32 cellular contexts compared by ENCODE assay signal in the genomic region with DNA sequence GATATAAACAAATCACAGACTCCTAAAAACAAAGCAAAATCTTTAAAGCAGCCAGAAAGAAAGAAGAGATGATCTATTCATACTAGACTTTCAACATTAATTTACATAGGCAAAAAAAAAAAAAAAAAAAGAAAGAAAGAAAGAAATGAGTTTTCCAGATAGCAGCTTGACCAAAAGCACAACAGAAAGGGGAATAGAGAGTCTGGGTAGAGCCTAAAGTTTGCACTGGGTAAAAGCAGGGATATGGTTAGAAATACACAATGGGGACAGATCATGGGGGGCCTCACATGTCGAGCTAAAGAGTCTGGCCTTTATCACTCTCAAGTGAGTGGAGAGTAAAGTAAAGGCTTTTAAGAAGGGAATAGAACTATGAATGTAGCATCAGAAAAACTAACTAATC.
A peak's percentile ranks its signal among the peaks of the same experiment; 100 is the strongest.
DNase-seq lines count a peak whose midpoint lies in the region; ATAC-seq, FAIRE-seq and TF ChIP-seq lines count a peak whose summit lies in the region.
"Had no signal": no experiment of that assay in that cellular context is flagged by ENCODE, and none has a peak within 500 bp of the region (broad histone marks: within the 10 kb centered on the region; RNA-seq: fewer than 3 reads in every experiment).

No MANE protein-coding gene starts in this region.

- no peaks in the 10 kb centered on the region for H3K27me3 Mint-ChIP-seq in stimulated activated naive CD8-positive, alpha-beta T cell treated with anti-CD3 and anti-CD28 coated beads, Interleukin-15, Interleukin-2, amounts not matched to agents 100 ng/mL and 50 ng/mL, for 24 hours
- H3K27me3 Mint-ChIP-seq in stimulated activated naive CD8-positive, alpha-beta T cell treated with anti-CD3 and anti-CD28 coated beads, Interleukin-15, amount 100 ng/mL, for 72 hours, result no peaks in the 10 kb centered on the region
- H3K27me3 Mint-ChIP-seq in activated T-helper 17 cell treated with anti-CD3 and anti-CD28 coated beads, Interleukin-2, amount 50 U/mL, for 72 hours, result no peaks in the 10 kb centered on the region
- H3K27me3 Mint-ChIP-seq: activated CD4-positive, alpha-beta T cell treated with anti-CD3 and anti-CD28 coated beads for 36 hours; CD8-positive, alpha-beta memory T cell had no signal

- H3K27ac Mint-ChIP-seq in stimulated activated naive CD8-positive, alpha-beta T cell treated with anti-CD3 and anti-CD28 coated beads, Interleukin-15, Interleukin-2, amounts not matched to agents 100 ng/mL and 50 ng/mL, for 24 hours, result peak overlapping the region; percentile 43
- H3K27ac Mint-ChIP-seq in stimulated activated naive CD8-positive, alpha-beta T cell treated with anti-CD3 and anti-CD28 coated beads, Interleukin-15, amount 100 ng/mL, for 72 hours, result no peak overlapping the region
- peak overlapping the region; percentile 15 for H3K27ac Mint-ChIP-seq in activated T-helper 17 cell treated with anti-CD3 and anti-CD28 coated beads, Interleukin-2, amount 50 U/mL, for 72 hours
- H3K27ac Mint-ChIP-seq: activated CD4-positive, alpha-beta T cell treated with anti-CD3 and anti-CD28 coated beads for 36 hours had no signal

- no peak overlapping the region for H3K4me3 Mint-ChIP-seq in stimulated activated naive CD8-positive, alpha-beta T cell treated with anti-CD3 and anti-CD28 coated beads, Interleukin-15, Interleukin-2, amounts not matched to agents 100 ng/mL and 50 ng/mL, for 24 hours
- no peak overlapping the region for H3K4me3 Mint-ChIP-seq in stimulated activated naive CD8-positive, alpha-beta T cell treated with anti-CD3 and anti-CD28 coated beads, Interleukin-15, amount 100 ng/mL, for 72 hours
- H3K4me3 Mint-ChIP-seq in activated T-helper 17 cell treated with anti-CD3 and anti-CD28 coated beads, Interleukin-2, amount 50 U/mL, for 72 hours, result no peak overlapping the region
- H3K4me3 Mint-ChIP-seq: activated CD4-positive, alpha-beta T cell treated with anti-CD3 and anti-CD28 coated beads for 36 hours; CD8-positive, alpha-beta memory T cell had no signal

- no peak for FAIRE-seq in pancreas (lab: Jason Lieb, UNC)
- FAIRE-seq: A204.1, H54, islet of Langerhans had no signal

- no peak for ATAC-seq in stimulated activated naive CD8-positive, alpha-beta T cell treated with anti-CD3 and anti-CD28 coated beads, Interleukin-15, amount 100 ng/mL, for 72 hours
- ATAC-seq in HG02852 (IDR thresholded peaks at IDR 0.05; ENCODE audit: unreplicated experiment), result peak; percentile 25
- peak; percentile 18 for ATAC-seq in activated T-helper 17 cell treated with anti-CD3 and anti-CD28 coated beads, Interleukin-2, amount 50 U/mL, for 72 hours (replicated peaks)
- ATAC-seq in GM21423 (IDR thresholded peaks at IDR 0.05; ENCODE audit: unreplicated experiment), result no peak
- ATAC-seq in pancreas, result no peak
- ATAC-seq: activated CD4-positive, alpha-beta T cell treated with anti-CD3 and anti-CD28 coated beads for 36 hours; left lung; psoas muscle; SK-N-SH treated with all-trans-retinoic acid at 6 μM for 48 hours; stimulated activated naive CD8-positive, alpha-beta T cell treated with anti-CD3 and anti-CD28 coated beads, Interleukin-15, Interleukin-2, amounts not matched to agents 100 U/mL and 50 U/mL, for 24 hours had no signal

- intact Hi-C loops in pancreas (cut with DNase I), result no loop called here

- no peaks in the 10 kb centered on the region for H3K36me3 ChIP-seq in effector memory CD4-positive, alpha-beta T cell (ENCODE audit: control insufficient read depth, insufficient read depth, low read length)
- H3K36me3 ChIP-seq in pancreas, result no peaks in the 10 kb centered on the region
- H3K36me3 ChIP-seq: adrenal gland, brain microvascular endothelial cell, left lung, uterus had no signal

- no peaks in the 10 kb centered on the region for H3K27me3 ChIP-seq in effector memory CD4-positive, alpha-beta T cell (replicated peaks; ENCODE audit: control insufficient read depth, insufficient read depth, low read length, poor library complexity, severe bottlenecking)
- no peaks in the 10 kb centered on the region for H3K27me3 ChIP-seq in pancreas
- H3K27me3 ChIP-seq: adrenal gland, brain microvascular endothelial cell, left lung, uterus had no signal

- DNase-seq in stimulated activated naive CD8-positive, alpha-beta T cell treated with anti-CD3 and anti-CD28 coated beads, Interleukin-15, amount 100 ng/mL, for 72 hours, result no peak
- no peak for DNase-seq in effector memory CD4-positive, alpha-beta T cell
- DNase-seq in DMS53 (lab: John Stamatoyannopoulos, UW) (no peak), pancreas (no peak)
- DNase-seq: activated CD4-positive, alpha-beta T cell treated with anti-CD3 and anti-CD28 coated beads for 36 hours; activated gamma-delta T cell; activated T-cell treated with anti-CD3 and anti-CD28 coated beads, Interleukin-2, amount 50 U/mL, for 1 hour; adrenal gland; AML-193; brain microvascular endothelial cell; CD8-positive, alpha-beta memory T cell; DMS 273 treated with DMSO at 0.1 percent for 48 hours; effector CD4-positive, alpha-beta T cell; Karpas-422; left lung; NCI-H1436 treated with DMSO at 0.1 percent for 48 hours; NCI-H446; nucleus accumbens; psoas muscle; stimulated activated naive CD8-positive, alpha-beta T cell treated with anti-CD3 and anti-CD28 coated beads, Interleukin-15, Interleukin-2, amounts not matched to agents 100 U/mL and 50 U/mL, for 24 hours; T-helper 2 cell; uterus had no signal

- no peaks in the 10 kb centered on the region for H3K9me3 ChIP-seq in effector memory CD4-positive, alpha-beta T cell (ENCODE audit: control insufficient read depth, low read length)
- no peaks in the 10 kb centered on the region for H3K9me3 ChIP-seq in pancreas
- H3K9me3 ChIP-seq: adrenal gland, left lung, psoas muscle, uterus had no signal

- H3K4me1 Mint-ChIP-seq in stimulated activated naive CD8-positive, alpha-beta T cell treated with anti-CD3 and anti-CD28 coated beads, Interleukin-15, Interleukin-2, amounts not matched to agents 100 ng/mL and 50 ng/mL, for 24 hours (ENCODE audit: low read depth), result peaks cover 40% of the 10 kb centered on the region
- H3K4me1 Mint-ChIP-seq in stimulated activated naive CD8-positive, alpha-beta T cell treated with anti-CD3 and anti-CD28 coated beads, Interleukin-15, amount 100 ng/mL, for 72 hours, result peaks cover 5% of the 10 kb centered on the region
- H3K4me1 Mint-ChIP-seq in activated T-helper 17 cell treated with anti-CD3 and anti-CD28 coated beads, Interleukin-2, amount 50 U/mL, for 72 hours, result peaks cover 4% of the 10 kb centered on the region

- peaks cover 22% of the 10 kb centered on the region for H3K36me3 Mint-ChIP-seq in stimulated activated naive CD8-positive, alpha-beta T cell treated with anti-CD3 and anti-CD28 coated beads, Interleukin-15, Interleukin-2, amounts not matched to agents 100 ng/mL and 50 ng/mL, for 24 hours (ENCODE audit: low read depth)
- H3K36me3 Mint-ChIP-seq in activated T-helper 17 cell treated with anti-CD3 and anti-CD28 coated beads, Interleukin-2, amount 50 U/mL, for 72 hours (ENCODE audit: low read depth), result peaks cover 26% of the 10 kb centered on the region

- WGBS in pancreas, 2 donors, result 83 to 91% methylated on average over 1 of the region's 1 CpG

- TF ChIP-seq CTCF in pancreas (IDR thresholded peaks at IDR 0.05), result no peak

- H3K9me3 Mint-ChIP-seq in stimulated activated naive CD8-positive, alpha-beta T cell treated with anti-CD3 and anti-CD28 coated beads, Interleukin-15, Interleukin-2, amounts not matched to agents 100 ng/mL and 50 ng/mL, for 24 hours, result no peaks in the 10 kb centered on the region
- no peaks in the 10 kb centered on the region for H3K9me3 Mint-ChIP-seq in stimulated activated naive CD8-positive, alpha-beta T cell treated with anti-CD3 and anti-CD28 coated beads, Interleukin-15, amount 100 ng/mL, for 72 hours
- no peaks in the 10 kb centered on the region for H3K9me3 Mint-ChIP-seq in activated T-helper 17 cell treated with anti-CD3 and anti-CD28 coated beads, Interleukin-2, amount 50 U/mL, for 72 hours
- H3K9me3 Mint-ChIP-seq: CD8-positive, alpha-beta memory T cell had no signal

- no peak overlapping the region for H3K27ac ChIP-seq in effector memory CD4-positive, alpha-beta T cell (ENCODE audit: insufficient read depth, low read length, poor library complexity, severe bottlenecking)
- no peak overlapping the region for H3K27ac ChIP-seq in pancreas
- H3K27ac ChIP-seq: adrenal gland, brain microvascular endothelial cell, epithelial cell of prostate, HL-60, left lung, psoas muscle, uterus had no signal

- no peaks in the 10 kb centered on the region for H3K4me1 ChIP-seq in effector memory CD4-positive, alpha-beta T cell (ENCODE audit: control insufficient read depth, insufficient read depth, low read length, poor library complexity, severe bottlenecking)
- H3K4me1 ChIP-seq in pancreas, result peaks cover 0 to 3% (median 0%) of the 10 kb centered on the region in 3 donors
- H3K4me1 ChIP-seq: psoas muscle, uterus had no signal

- H3K4me3 ChIP-seq in effector memory CD4-positive, alpha-beta T cell (ENCODE audit: insufficient read depth, low read depth, low read length, poor library complexity, severe bottlenecking), result no peak overlapping the region
- H3K4me3 ChIP-seq in pancreas, result no peak overlapping the region
- H3K4me3 ChIP-seq: adrenal gland, left lung, psoas muscle, uterus had no signal

Comparison
In these comparisons a context has a peak if more than half of its experiments do, and no peak if none do; other contexts are left out.
1. H3K27ac Mint-ChIP-seq: peak in stimulated activated naive CD8-positive, alpha-beta T cell treated with anti-CD3 and anti-CD28 coated beads, Interleukin-15, Interleukin-2, amounts not matched to agents 100 ng/mL and 50 ng/mL, for 24 hours (single experiment) and activated T-helper 17 cell treated with anti-CD3 and anti-CD28 coated beads, Interleukin-2, amount 50 U/mL, for 72 hours (single experiment); none in stimulated activated naive CD8-positive, alpha-beta T cell treated with anti-CD3 and anti-CD28 coated beads, Interleukin-15, amount 100 ng/mL, for 72 hours (0 of 2).
2. ATAC-seq: peak in HG02852 (single experiment) and activated T-helper 17 cell treated with anti-CD3 and anti-CD28 coated beads, Interleukin-2, amount 50 U/mL, for 72 hours (single experiment); none in stimulated activated naive CD8-positive, alpha-beta T cell treated with anti-CD3 and anti-CD28 coated beads, Interleukin-15, amount 100 ng/mL, for 72 hours (single experiment), GM21423 (single experiment) and pancreas (0 of 4).